In the genomic region with DNA sequence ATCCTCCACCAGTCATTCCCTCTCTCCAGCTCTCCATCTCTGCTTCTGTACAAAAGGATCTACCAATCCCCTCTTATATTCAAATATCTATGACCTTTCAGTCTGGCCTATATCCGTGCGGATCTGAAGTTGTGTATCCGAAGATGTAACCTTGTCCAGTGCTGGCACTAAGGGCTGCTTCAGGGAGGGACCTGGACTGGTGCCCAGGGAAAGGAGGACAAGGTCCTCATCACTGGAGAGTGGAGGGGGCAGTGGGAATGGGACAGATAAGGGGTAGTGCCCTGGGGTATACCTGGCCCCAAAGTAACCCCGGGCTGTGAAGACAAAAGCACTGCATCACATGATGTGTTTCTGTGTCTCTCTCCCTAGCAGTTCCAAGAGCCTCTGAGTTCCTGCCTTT, we compare ENCODE assay signal across 23 cellular contexts. TPM values are rescaled to one million over a fixed set of nuclear protein-coding genes. Genes with fewer than 3 reads are reported as not detected.
"Had no signal": no experiment of that assay in that cellular context is flagged by ENCODE, and none has a peak within 500 bp of the region (broad histone marks: within the 10 kb centered on the region; RNA-seq: fewer than 3 reads in every experiment).

No MANE protein-coding gene starts in this region.

- H3K4me3 ChIP-seq: SJSA1, SK-N-MC had no signal

- FAIRE-seq: RCC 7860 had no signal

- H3K36me3 ChIP-seq: SJSA1 had no signal

- DNase-seq: KBM-7, MV-4-11, NCI-H1048, NCI-H1105 treated with DMSO at 0.1 percent for 48 hours, NCI-H1417 treated with DMSO at 0.1 percent for 48 hours, NCI-H146, NCI-H1694 treated with DMSO at 0.1 percent for 48 hours, NCI-H1930, NCI-H2081, NCI-H2107, NCI-H226, NCI-H446, NCI-H510A, NCI-H524 treated with DMSO at 0.1 percent for 48 hours, NCI-H69, NCI-H774, Right ventricle myocardium superior, RPMI8226, SIG-M5 had no signal

- H3K27ac ChIP-seq: SJSA1, SK-N-MC had no signal

- H3K4me1 ChIP-seq: SJSA1 had no signal

- H3K9me3 ChIP-seq: SJSA1 had no signal

- H3K27me3 ChIP-seq: SJSA1 had no signal

RNA-seq across cellular contexts. Expression of gene TMEM225B, which starts 1.8 kb away (rescaled TPM):
- total RNA-seq: LHCN-M2, Right ventricle myocardium superior had no signal
